Comparison of ENCODE assay signal across 1 cellular context in the genomic region with DNA sequence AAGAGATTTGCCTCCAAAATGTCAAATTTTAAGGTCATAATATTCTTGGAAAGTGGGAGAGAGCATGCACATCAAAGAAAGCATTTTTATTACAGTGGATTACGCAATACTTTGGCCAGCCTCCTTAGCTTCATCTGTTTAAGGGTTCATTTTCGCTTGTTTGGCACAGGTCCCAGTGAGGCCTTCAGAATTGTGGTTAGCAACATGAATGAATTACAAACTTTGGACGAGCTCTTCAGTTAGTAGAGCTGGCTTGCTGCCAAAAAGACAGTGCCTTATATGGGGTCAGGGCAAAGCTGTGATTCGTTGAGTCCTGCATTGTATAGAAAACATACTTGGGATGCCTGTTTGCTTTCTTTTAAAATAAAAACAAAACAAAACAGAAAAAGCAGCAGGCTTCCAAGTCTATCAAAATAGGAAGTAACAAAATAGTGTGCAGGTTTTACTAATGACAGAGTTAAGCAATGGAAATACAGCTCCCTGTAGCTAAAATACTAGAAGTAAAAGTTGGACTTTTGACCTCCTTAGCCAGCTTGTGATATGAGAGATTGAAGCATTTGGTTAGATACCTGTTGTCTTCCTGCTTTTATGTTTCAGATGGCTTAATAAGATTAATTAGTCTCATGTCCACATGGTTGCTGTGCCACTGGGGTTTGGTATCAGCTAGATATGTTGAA.
A peak's percentile ranks its signal among the peaks of the same experiment; 100 is the strongest.
TF ChIP-seq lines count a peak whose summit lies in the region.

No MANE protein-coding gene starts in this region.

TF ChIP-seq in GM12878, 131 proteins besides CTCF, POLR2A, EP300 and RAD21 (continued from another document and continues in another):
- TF ChIP-seq SMAD1 (IDR thresholded peaks at IDR 0.05; ENCODE audit: low read depth, partially characterized antibody): peak; percentile 99
- TF ChIP-seq, protein P1, sequence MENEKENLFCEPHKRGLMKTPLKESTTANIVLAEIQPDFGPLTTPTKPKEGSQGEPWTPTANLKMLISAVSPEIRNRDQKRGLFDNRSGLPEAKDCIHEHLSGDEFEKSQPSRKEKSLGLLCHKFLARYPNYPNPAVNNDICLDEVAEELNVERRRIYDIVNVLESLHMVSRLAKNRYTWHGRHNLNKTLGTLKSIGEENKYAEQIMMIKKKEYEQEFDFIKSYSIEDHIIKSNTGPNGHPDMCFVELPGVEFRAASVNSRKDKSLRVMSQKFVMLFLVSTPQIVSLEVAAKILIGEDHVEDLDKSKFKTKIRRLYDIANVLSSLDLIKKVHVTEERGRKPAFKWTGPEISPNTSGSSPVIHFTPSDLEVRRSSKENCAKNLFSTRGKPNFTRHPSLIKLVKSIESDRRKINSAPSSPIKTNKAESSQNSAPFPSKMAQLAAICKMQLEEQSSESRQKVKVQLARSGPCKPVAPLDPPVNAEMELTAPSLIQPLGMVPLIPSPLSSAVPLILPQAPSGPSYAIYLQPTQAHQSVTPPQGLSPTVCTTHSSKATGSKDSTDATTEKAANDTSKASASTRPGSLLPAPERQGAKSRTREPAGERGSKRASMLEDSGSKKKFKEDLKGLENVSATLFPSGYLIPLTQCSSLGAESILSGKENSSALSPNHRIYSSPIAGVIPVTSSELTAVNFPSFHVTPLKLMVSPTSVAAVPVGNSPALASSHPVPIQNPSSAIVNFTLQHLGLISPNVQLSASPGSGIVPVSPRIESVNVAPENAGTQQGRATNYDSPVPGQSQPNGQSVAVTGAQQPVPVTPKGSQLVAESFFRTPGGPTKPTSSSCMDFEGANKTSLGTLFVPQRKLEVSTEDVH (IDR thresholded peaks at IDR 0.05; ENCODE audit: low read depth, partially characterized antibody): no peak
- no peak for TF ChIP-seq MYC (IDR thresholded peaks at IDR 0.05; ENCODE audit: insufficient read depth, insufficient read length, insufficient replicate concordance, low read length, severe bottlenecking)
- TF ChIP-seq PAX8 (IDR thresholded peaks at IDR 0.05): no peak
- TF ChIP-seq, protein P2, sequence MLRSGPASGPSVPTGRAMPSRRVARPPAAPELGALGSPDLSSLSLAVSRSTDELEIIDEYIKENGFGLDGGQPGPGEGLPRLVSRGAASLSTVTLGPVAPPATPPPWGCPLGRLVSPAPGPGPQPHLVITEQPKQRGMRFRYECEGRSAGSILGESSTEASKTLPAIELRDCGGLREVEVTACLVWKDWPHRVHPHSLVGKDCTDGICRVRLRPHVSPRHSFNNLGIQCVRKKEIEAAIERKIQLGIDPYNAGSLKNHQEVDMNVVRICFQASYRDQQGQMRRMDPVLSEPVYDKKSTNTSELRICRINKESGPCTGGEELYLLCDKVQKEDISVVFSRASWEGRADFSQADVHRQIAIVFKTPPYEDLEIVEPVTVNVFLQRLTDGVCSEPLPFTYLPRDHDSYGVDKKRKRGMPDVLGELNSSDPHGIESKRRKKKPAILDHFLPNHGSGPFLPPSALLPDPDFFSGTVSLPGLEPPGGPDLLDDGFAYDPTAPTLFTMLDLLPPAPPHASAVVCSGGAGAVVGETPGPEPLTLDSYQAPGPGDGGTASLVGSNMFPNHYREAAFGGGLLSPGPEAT (IDR thresholded peaks at IDR 0.05; ENCODE audit: low read depth): 0 out of 2 replicates have a peak, but pooled peaks have one; percentile 26
- 0 out of 2 replicates have a peak, but pooled peaks have one; percentile 20 for TF ChIP-seq DPF2 (IDR thresholded peaks at IDR 0.05)
- TF ChIP-seq, protein P3, sequence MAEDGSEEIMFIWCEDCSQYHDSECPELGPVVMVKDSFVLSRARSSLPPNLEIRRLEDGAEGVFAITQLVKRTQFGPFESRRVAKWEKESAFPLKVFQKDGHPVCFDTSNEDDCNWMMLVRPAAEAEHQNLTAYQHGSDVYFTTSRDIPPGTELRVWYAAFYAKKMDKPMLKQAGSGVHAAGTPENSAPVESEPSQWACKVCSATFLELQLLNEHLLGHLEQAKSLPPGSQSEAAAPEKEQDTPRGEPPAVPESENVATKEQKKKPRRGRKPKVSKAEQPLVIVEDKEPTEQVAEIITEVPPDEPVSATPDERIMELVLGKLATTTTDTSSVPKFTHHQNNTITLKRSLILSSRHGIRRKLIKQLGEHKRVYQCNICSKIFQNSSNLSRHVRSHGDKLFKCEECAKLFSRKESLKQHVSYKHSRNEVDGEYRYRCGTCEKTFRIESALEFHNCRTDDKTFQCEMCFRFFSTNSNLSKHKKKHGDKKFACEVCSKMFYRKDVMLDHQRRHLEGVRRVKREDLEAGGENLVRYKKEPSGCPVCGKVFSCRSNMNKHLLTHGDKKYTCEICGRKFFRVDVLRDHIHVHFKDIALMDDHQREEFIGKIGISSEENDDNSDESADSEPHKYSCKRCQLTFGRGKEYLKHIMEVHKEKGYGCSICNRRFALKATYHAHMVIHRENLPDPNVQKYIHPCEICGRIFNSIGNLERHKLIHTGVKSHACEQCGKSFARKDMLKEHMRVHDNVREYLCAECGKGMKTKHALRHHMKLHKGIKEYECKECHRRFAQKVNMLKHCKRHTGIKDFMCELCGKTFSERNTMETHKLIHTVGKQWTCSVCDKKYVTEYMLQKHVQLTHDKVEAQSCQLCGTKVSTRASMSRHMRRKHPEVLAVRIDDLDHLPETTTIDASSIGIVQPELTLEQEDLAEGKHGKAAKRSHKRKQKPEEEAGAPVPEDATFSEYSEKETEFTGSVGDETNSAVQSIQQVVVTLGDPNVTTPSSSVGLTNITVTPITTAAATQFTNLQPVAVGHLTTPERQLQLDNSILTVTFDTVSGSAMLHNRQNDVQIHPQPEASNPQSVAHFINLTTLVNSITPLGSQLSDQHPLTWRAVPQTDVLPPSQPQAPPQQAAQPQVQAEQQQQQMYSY (CRISPR knock-in tag; IDR thresholded peaks at IDR 0.05): no peak
- TF ChIP-seq POLR2AphosphoS2 (IDR thresholded peaks at IDR 0.05; ENCODE audit: low read depth, low read length): no peak
- TF ChIP-seq ZNF24 (IDR thresholded peaks at IDR 0.05): peak; percentile 90
- no peak for TF ChIP-seq NFXL1 (IDR thresholded peaks at IDR 0.05; ENCODE audit: borderline replicate concordance)
- no peak for TF ChIP-seq TBL1XR1 (IDR thresholded peaks at IDR 0.05; ENCODE audit: low read depth, low read length)
- no peak for TF ChIP-seq PML (IDR thresholded peaks at IDR 0.05; ENCODE audit: low read length)
- no peak for TF ChIP-seq TCF3 (IDR thresholded peaks at IDR 0.05; ENCODE audit: borderline replicate concordance, insufficient read depth, low read depth, low read length)
- TF ChIP-seq ETV6 (conservative IDR thresholded peaks at IDR 0.05 in 1 of 2, IDR thresholded peaks at IDR 0.05 in 1 of 2; ENCODE audit: borderline replicate concordance in 1 of 2, low read depth in 1 of 2): no peak
- TF ChIP-seq CBFB (IDR thresholded peaks at IDR 0.05; ENCODE audit: low read depth): 0 out of 2 replicates have a peak, but pooled peaks have one; percentile 34
- no peak for TF ChIP-seq SIN3A (IDR thresholded peaks at IDR 0.05; ENCODE audit: low read depth, low read length)
- no peak for TF ChIP-seq KLF5 (IDR thresholded peaks at IDR 0.05; ENCODE audit: partially characterized antibody)
- peak in 1 of 2 experiments; percentile 42; a peak in 2 of 4 replicates for TF ChIP-seq BHLHE40 (IDR thresholded peaks at IDR 0.05; ENCODE audit: borderline replicate concordance in 1 of 2, low read depth in 2 of 2, low read length in 1 of 2)
- TF ChIP-seq, protein P4, sequence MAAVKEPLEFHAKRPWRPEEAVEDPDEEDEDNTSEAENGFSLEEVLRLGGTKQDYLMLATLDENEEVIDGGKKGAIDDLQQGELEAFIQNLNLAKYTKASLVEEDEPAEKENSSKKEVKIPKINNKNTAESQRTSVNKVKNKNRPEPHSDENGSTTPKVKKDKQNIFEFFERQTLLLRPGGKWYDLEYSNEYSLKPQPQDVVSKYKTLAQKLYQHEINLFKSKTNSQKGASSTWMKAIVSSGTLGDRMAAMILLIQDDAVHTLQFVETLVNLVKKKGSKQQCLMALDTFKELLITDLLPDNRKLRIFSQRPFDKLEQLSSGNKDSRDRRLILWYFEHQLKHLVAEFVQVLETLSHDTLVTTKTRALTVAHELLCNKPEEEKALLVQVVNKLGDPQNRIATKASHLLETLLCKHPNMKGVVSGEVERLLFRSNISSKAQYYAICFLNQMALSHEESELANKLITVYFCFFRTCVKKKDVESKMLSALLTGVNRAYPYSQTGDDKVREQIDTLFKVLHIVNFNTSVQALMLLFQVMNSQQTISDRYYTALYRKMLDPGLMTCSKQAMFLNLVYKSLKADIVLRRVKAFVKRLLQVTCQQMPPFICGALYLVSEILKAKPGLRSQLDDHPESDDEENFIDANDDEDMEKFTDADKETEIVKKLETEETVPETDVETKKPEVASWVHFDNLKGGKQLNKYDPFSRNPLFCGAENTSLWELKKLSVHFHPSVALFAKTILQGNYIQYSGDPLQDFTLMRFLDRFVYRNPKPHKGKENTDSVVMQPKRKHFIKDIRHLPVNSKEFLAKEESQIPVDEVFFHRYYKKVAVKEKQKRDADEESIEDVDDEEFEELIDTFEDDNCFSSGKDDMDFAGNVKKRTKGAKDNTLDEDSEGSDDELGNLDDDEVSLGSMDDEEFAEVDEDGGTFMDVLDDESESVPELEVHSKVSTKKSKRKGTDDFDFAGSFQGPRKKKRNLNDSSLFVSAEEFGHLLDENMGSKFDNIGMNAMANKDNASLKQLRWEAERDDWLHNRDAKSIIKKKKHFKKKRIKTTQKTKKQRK (IDR thresholded peaks at IDR 0.05; ENCODE audit: low read depth, low read length): no peak
- TF ChIP-seq, protein P5, sequence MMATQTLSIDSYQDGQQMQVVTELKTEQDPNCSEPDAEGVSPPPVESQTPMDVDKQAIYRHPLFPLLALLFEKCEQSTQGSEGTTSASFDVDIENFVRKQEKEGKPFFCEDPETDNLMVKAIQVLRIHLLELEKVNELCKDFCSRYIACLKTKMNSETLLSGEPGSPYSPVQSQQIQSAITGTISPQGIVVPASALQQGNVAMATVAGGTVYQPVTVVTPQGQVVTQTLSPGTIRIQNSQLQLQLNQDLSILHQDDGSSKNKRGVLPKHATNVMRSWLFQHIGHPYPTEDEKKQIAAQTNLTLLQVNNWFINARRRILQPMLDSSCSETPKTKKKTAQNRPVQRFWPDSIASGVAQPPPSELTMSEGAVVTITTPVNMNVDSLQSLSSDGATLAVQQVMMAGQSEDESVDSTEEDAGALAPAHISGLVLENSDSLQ (IDR thresholded peaks at IDR 0.05): no peak
- TF ChIP-seq, protein P6, sequence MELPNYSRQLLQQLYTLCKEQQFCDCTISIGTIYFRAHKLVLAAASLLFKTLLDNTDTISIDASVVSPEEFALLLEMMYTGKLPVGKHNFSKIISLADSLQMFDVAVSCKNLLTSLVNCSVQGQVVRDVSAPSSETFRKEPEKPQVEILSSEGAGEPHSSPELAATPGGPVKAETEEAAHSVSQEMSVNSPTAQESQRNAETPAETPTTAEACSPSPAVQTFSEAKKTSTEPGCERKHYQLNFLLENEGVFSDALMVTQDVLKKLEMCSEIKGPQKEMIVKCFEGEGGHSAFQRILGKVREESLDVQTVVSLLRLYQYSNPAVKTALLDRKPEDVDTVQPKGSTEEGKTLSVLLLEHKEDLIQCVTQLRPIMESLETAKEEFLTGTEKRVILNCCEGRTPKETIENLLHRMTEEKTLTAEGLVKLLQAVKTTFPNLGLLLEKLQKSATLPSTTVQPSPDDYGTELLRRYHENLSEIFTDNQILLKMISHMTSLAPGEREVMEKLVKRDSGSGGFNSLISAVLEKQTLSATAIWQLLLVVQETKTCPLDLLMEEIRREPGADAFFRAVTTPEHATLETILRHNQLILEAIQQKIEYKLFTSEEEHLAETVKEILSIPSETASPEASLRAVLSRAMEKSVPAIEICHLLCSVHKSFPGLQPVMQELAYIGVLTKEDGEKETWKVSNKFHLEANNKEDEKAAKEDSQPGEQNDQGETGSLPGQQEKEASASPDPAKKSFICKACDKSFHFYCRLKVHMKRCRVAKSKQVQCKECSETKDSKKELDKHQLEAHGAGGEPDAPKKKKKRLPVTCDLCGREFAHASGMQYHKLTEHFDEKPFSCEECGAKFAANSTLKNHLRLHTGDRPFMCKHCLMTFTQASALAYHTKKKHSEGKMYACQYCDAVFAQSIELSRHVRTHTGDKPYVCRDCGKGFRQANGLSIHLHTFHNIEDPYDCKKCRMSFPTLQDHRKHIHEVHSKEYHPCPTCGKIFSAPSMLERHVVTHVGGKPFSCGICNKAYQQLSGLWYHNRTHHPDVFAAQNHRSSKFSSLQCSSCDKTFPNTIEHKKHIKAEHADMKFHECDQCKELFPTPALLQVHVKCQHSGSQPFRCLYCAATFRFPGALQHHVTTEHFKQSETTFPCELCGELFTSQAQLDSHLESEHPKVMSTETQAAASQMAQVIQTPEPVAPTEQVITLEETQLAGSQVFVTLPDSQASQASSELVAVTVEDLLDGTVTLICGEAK (IDR thresholded peaks at IDR 0.05; ENCODE audit: borderline replicate concordance): no peak
- no peak for TF ChIP-seq MEF2A (IDR thresholded peaks at IDR 0.05; ENCODE audit: insufficient read depth, low read depth, low read length)
- no peak for TF ChIP-seq BACH1 (IDR thresholded peaks at IDR 0.05; ENCODE audit: borderline replicate concordance)
- TF ChIP-seq CREB1 (IDR thresholded peaks at IDR 0.05; ENCODE audit: low read depth): no peak
- TF ChIP-seq, protein P7, sequence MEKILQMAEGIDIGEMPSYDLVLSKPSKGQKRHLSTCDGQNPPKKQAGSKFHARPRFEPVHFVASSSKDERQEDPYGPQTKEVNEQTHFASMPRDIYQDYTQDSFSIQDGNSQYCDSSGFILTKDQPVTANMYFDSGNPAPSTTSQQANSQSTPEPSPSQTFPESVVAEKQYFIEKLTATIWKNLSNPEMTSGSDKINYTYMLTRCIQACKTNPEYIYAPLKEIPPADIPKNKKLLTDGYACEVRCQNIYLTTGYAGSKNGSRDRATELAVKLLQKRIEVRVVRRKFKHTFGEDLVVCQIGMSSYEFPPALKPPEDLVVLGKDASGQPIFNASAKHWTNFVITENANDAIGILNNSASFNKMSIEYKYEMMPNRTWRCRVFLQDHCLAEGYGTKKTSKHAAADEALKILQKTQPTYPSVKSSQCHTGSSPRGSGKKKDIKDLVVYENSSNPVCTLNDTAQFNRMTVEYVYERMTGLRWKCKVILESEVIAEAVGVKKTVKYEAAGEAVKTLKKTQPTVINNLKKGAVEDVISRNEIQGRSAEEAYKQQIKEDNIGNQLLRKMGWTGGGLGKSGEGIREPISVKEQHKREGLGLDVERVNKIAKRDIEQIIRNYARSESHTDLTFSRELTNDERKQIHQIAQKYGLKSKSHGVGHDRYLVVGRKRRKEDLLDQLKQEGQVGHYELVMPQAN (conservative IDR thresholded peaks at IDR 0.05): 0 out of 2 replicates have a peak, but pooled peaks have one; percentile 33
- TF ChIP-seq SRF (IDR thresholded peaks at IDR 0.05; ENCODE audit: low read depth in 2 of 2, low read length in 2 of 2): peak; percentile 76 to 95
- no peak for TF ChIP-seq POU2F2 (IDR thresholded peaks at IDR 0.05; ENCODE audit: borderline replicate concordance, low read depth, low read length)
